In the genomic region with DNA sequence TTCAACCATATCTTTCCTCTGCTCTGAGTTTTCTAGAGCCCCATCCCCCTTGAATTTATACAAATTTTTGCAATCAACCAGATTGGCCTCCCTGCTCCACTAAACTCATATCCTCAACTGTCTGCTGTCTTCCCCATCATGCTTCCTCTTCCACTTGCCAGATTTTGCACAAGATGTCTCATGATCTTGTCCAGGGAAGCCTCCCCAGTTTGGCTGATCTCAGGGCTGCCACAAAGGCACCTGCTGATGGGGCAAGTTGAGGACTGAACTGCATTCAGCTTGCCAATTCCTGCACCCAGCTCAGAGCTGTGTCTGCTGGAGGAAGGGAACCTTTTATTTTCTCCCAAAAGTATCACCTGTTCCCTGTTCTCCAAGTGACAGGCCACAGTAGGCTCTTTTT, we compare ENCODE assay signal across 2 cellular contexts.
TF ChIP-seq lines count a peak whose summit lies in the region.

No MANE protein-coding gene starts in this region.

TF ChIP-seq in HepG2, 621 proteins besides CTCF, POLR2A, EP300 and RAD21 (continues in another document):
- no peak for TF ChIP-seq ZNF850 (CRISPR knock-in tag; conservative IDR thresholded peaks at IDR 0.05)
- TF ChIP-seq ZNF557 (CRISPR knock-in tag; IDR thresholded peaks at IDR 0.05), result no peak
- TF ChIP-seq, protein P1, sequence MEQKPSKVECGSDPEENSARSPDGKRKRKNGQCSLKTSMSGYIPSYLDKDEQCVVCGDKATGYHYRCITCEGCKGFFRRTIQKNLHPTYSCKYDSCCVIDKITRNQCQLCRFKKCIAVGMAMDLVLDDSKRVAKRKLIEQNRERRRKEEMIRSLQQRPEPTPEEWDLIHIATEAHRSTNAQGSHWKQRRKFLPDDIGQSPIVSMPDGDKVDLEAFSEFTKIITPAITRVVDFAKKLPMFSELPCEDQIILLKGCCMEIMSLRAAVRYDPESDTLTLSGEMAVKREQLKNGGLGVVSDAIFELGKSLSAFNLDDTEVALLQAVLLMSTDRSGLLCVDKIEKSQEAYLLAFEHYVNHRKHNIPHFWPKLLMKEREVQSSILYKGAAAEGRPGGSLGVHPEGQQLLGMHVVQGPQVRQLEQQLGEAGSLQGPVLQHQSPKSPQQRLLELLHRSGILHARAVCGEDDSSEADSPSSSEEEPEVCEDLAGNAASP (CRISPR knock-in tag; IDR thresholded peaks at IDR 0.05; ENCODE audit: borderline replicate concordance), result no peak
- TF ChIP-seq, protein P2, sequence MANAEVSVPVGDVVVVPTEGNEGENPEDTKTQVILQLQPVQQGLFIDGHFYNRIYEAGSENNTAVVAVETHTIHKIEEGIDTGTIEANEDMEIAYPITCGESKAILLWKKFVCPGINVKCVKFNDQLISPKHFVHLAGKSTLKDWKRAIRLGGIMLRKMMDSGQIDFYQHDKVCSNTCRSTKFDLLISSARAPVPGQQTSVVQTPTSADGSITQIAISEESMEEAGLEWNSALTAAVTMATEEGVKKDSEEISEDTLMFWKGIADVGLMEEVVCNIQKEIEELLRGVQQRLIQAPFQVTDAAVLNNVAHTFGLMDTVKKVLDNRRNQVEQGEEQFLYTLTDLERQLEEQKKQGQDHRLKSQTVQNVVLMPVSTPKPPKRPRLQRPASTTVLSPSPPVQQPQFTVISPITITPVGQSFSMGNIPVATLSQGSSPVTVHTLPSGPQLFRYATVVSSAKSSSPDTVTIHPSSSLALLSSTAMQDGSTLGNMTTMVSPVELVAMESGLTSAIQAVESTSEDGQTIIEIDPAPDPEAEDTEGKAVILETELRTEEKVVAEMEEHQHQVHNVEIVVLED (CRISPR knock-in tag; IDR thresholded peaks at IDR 0.05; ENCODE audit: borderline replicate concordance), result no peak
- no peak for TF ChIP-seq ZNF263 (CRISPR knock-in tag; IDR thresholded peaks at IDR 0.05)
- TF ChIP-seq GFI1 (CRISPR knock-in tag; IDR thresholded peaks at IDR 0.05; ENCODE audit: borderline replicate concordance), result no peak
- no peak for TF ChIP-seq ZNF3 (CRISPR knock-in tag; IDR thresholded peaks at IDR 0.05)
- no peak for TF ChIP-seq RNF2 (conservative IDR thresholded peaks at IDR 0.05; ENCODE audit: low read depth)
- no peak for TF ChIP-seq GRHL1 (CRISPR knock-in tag; conservative IDR thresholded peaks at IDR 0.05)
- no peak for TF ChIP-seq KLF13 (CRISPR knock-in tag; IDR thresholded peaks at IDR 0.05)
- TF ChIP-seq FIP1L1 (IDR thresholded peaks at IDR 0.05; ENCODE audit: borderline replicate concordance, insufficient read depth, low read depth, low read length), result no peak
- TF ChIP-seq, protein P3, sequence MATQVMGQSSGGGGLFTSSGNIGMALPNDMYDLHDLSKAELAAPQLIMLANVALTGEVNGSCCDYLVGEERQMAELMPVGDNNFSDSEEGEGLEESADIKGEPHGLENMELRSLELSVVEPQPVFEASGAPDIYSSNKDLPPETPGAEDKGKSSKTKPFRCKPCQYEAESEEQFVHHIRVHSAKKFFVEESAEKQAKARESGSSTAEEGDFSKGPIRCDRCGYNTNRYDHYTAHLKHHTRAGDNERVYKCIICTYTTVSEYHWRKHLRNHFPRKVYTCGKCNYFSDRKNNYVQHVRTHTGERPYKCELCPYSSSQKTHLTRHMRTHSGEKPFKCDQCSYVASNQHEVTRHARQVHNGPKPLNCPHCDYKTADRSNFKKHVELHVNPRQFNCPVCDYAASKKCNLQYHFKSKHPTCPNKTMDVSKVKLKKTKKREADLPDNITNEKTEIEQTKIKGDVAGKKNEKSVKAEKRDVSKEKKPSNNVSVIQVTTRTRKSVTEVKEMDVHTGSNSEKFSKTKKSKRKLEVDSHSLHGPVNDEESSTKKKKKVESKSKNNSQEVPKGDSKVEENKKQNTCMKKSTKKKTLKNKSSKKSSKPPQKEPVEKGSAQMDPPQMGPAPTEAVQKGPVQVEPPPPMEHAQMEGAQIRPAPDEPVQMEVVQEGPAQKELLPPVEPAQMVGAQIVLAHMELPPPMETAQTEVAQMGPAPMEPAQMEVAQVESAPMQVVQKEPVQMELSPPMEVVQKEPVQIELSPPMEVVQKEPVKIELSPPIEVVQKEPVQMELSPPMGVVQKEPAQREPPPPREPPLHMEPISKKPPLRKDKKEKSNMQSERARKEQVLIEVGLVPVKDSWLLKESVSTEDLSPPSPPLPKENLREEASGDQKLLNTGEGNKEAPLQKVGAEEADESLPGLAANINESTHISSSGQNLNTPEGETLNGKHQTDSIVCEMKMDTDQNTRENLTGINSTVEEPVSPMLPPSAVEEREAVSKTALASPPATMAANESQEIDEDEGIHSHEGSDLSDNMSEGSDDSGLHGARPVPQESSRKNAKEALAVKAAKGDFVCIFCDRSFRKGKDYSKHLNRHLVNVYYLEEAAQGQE (IDR thresholded peaks at IDR 0.05; ENCODE audit: borderline replicate concordance in 1 of 2, low read depth in 1 of 2, low read length in 2 of 2), result no peak
- TF ChIP-seq ZIK1 (CRISPR knock-in tag; IDR thresholded peaks at IDR 0.05; ENCODE audit: borderline replicate concordance, low read depth), result no peak
- no peak for TF ChIP-seq SKIL (CRISPR knock-in tag; IDR thresholded peaks at IDR 0.05; ENCODE audit: borderline replicate concordance)
- no peak for TF ChIP-seq ATRX (CRISPR knock-in tag; IDR thresholded peaks at IDR 0.05; ENCODE audit: borderline replicate concordance)
- no peak for TF ChIP-seq ZNF841 (CRISPR knock-in tag; IDR thresholded peaks at IDR 0.05; ENCODE audit: borderline replicate concordance)
- TF ChIP-seq FOSL2 (CRISPR knock-in tag; IDR thresholded peaks at IDR 0.05), result no peak

TF ChIP-seq in GM12891, 5 proteins besides CTCF, POLR2A, EP300 and RAD21:
- TF ChIP-seq POLR2AphosphoS5 (IDR thresholded peaks at IDR 0.05; ENCODE audit: low read depth, low read length) (no peak), TAF1 (IDR thresholded peaks at IDR 0.05; ENCODE audit: low read depth, low read length) (no peak), SPI1 (IDR thresholded peaks at IDR 0.05; ENCODE audit: low read depth, low read length) (no peak), PAX5 (IDR thresholded peaks at IDR 0.05; ENCODE audit: insufficient read depth, low read length, severe bottlenecking) (no peak), POU2F2 (IDR thresholded peaks at IDR 0.05; ENCODE audit: low read depth, low read length) (no peak)
